In the genomic region with DNA sequence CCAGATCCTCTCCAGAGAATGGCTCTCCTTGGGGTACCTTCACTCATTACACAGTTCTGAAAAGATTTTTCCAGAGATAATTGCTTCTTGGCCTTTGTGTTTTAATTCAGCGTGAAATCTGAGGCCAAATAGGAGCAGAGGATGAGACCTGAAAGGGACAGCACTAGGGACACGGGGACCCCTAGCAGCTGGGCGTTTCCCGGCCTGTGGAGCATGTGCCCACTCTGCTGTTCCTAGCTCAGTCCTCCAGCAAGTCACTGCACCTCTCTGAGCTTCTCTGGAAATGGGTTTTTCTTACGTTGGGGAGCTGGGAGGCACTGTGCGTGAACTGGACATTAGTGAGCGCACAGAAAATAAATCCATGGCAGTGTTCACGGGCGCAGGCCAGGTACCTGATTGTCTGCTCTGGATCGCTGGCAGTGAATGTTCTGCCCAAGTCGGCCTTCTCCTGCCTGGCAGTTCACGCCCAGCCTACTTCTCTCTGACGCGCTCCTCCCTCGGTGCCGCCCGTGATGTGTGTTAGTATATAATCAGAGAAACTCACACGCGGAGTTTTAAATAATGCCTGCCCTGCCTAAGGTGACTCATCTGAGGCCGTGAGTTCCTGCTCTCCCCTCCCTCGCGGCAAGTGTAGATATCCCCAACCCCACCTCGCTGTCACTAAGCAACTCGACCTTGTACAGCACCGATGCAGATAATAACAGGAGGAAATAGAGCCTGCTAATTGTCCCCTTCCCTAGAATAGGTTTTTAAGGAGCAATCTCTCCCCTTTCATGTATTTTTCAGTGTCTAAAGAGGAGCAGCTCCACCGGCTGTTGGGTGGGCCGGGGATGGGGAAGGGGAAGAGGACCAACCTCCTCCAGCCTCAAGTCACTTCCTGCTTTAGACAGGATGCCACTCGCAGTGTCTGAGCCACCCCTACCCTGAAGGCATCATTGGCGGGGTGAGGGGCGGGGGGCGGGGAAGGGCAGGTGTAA, we compare ENCODE assay signal across 8 cellular contexts. TPM values are rescaled to one million over a fixed set of nuclear protein-coding genes. Genes with fewer than 3 reads are reported as not detected.
DNase-seq lines count a peak whose midpoint lies in the region; ATAC-seq and TF ChIP-seq lines count a peak whose summit lies in the region.

No MANE protein-coding gene starts in this region.

- peaks cover 17% of the 10 kb centered on the region for H3K79me2 ChIP-seq in GM23338 (replicated peaks; ENCODE audit: insufficient read depth)
- H3K79me2 ChIP-seq in SK-N-SH (ENCODE audit: insufficient read depth): peaks cover 28% of the 10 kb centered on the region

- H3K9me2 ChIP-seq in GM23338 (ENCODE audit: insufficient read depth) (no peaks in the 10 kb centered on the region), SK-N-SH (no peaks in the 10 kb centered on the region)

- H3K27me3 ChIP-seq in GM23338 (ENCODE audit: insufficient read depth): no peaks in the 10 kb centered on the region
- H3K27me3 ChIP-seq in Peyer's patch: no peaks in the 10 kb centered on the region
- H3K27me3 ChIP-seq in lower lobe of right lung (ENCODE audit: low read depth): no peaks in the 10 kb centered on the region
- no peaks in the 10 kb centered on the region for H3K27me3 ChIP-seq in SK-N-SH (ENCODE audit: insufficient read depth)

- peaks cover 59% of the 10 kb centered on the region for H3K4me1 Mint-ChIP-seq in GM23338
- peaks cover 27% of the 10 kb centered on the region for H3K4me1 Mint-ChIP-seq in activated naive CD4-positive, alpha-beta T cell treated with anti-CD3 and anti-CD28 coated beads for 36 hours (ENCODE audit: low read depth)
- peaks cover 48% of the 10 kb centered on the region for H3K4me1 Mint-ChIP-seq in stimulated activated naive CD8-positive, alpha-beta T cell treated with anti-CD3 and anti-CD28 coated beads, Interleukin-15, amount 100 ng/mL, for 72 hours

- H3K9ac ChIP-seq in SK-N-SH: no peak overlapping the region

- CTCF ChIA-PET in activated naive CD4-positive, alpha-beta T cell treated with anti-CD3 and anti-CD28 coated beads for 36 hours (lab: Charles Lee): no interaction called here
- CTCF ChIA-PET in SK-N-SH (lab: Yijun Ruan, JAX): no interaction called here

- intact Hi-C loops in activated naive CD4-positive, alpha-beta T cell treated with anti-CD3 and anti-CD28 coated beads for 36 hours (cut with micrococcal nuclease): no loop called here
- intact Hi-C loops in lower lobe of right lung (cut with DNase I): no loop called here

- DNase-seq in GM23338 (ENCODE audit: low spot score) (peak; percentile 28), Peyer's patch (peak; percentile 31 to 91 (median 90)), lower lobe of right lung (peak; percentile 62), SK-N-SH (no peak), middle frontal gyrus (ENCODE audit: extremely low spot score, low spot score) (no peak), HCEC 1CT (no peak)
- DNase-seq in activated naive CD4-positive, alpha-beta T cell treated with anti-CD3 and anti-CD28 coated beads for 36 hours: peak; percentile 61
- DNase-seq in stimulated activated naive CD8-positive, alpha-beta T cell treated with anti-CD3 and anti-CD28 coated beads, Interleukin-15, amount 100 ng/mL, for 72 hours: peak in 1 of 2 donors; percentile 24

- H3K4me2 ChIP-seq in GM23338 (peak overlapping the region; percentile 96), SK-N-SH (no peak overlapping the region)

- H3K9me3 ChIP-seq in Peyer's patch (no peaks in the 10 kb centered on the region), lower lobe of right lung (no peaks in the 10 kb centered on the region), SK-N-SH (no peaks in the 10 kb centered on the region)

- no peak for ATAC-seq in GM23338
- no peak for ATAC-seq in lower lobe of right lung
- ATAC-seq in stimulated activated naive CD8-positive, alpha-beta T cell treated with anti-CD3 and anti-CD28 coated beads, Interleukin-15, amount 100 ng/mL, for 72 hours: peak; percentile 29

- H4K20me1 ChIP-seq in GM23338 (replicated peaks; ENCODE audit: insufficient read depth) (no peaks in the 10 kb centered on the region; the same call in 1 of the 2 replicates), SK-N-SH (ENCODE audit: insufficient read depth) (peaks cover 8% of the 10 kb centered on the region)

- H3K27ac Mint-ChIP-seq in GM23338: no peak overlapping the region
- H3K27ac Mint-ChIP-seq in activated naive CD4-positive, alpha-beta T cell treated with anti-CD3 and anti-CD28 coated beads for 36 hours: no peak overlapping the region
- no peak overlapping the region for H3K27ac Mint-ChIP-seq in stimulated activated naive CD8-positive, alpha-beta T cell treated with anti-CD3 and anti-CD28 coated beads, Interleukin-15, amount 100 ng/mL, for 72 hours

- no peak for TF ChIP-seq EP300 in SK-N-SH (IDR thresholded peaks at IDR 0.05; ENCODE audit: borderline replicate concordance in 1 of 2, low read depth in 1 of 2, low read length in 1 of 2)

- H3K4me3 Mint-ChIP-seq in GM23338: no peak overlapping the region; the same call in 2 of the 3 replicates
- no peak overlapping the region for H3K4me3 Mint-ChIP-seq in activated naive CD4-positive, alpha-beta T cell treated with anti-CD3 and anti-CD28 coated beads for 36 hours
- peak overlapping the region in 1 of 2 donors; percentile 47 for H3K4me3 Mint-ChIP-seq in stimulated activated naive CD8-positive, alpha-beta T cell treated with anti-CD3 and anti-CD28 coated beads, Interleukin-15, amount 100 ng/mL, for 72 hours

- TF ChIP-seq RAD21 in SK-N-SH (IDR thresholded peaks at IDR 0.05; ENCODE audit: low read length): no peak

- H2AFZ ChIP-seq in GM23338 (no peak overlapping the region), SK-N-SH (ENCODE audit: low read depth) (no peak overlapping the region)

- H3K27ac ChIP-seq in GM23338 (ENCODE audit: low read depth): 0 out of 2 replicates have a peak overlapping the region, but pooled peaks have one; percentile 55
- H3K27ac ChIP-seq in Peyer's patch: peak overlapping the region; percentile 38 to 83 (median 70)
- H3K27ac ChIP-seq in lower lobe of right lung: no peak overlapping the region
- H3K27ac ChIP-seq in SK-N-SH (ENCODE audit: low read depth in 2 of 2, low read length in 1 of 2): no peak overlapping the region

- H3K4me3 ChIP-seq in GM23338 (peak overlapping the region; percentile 29; the same call in 1 of the 2 replicates), Peyer's patch (no peak overlapping the region), lower lobe of right lung (no peak overlapping the region), SK-N-SH (ENCODE audit: low read depth in 2 of 2, low read length in 1 of 2) (no peak overlapping the region)

- H3K9me3 Mint-ChIP-seq in GM23338: no peaks in the 10 kb centered on the region
- H3K9me3 Mint-ChIP-seq in activated naive CD4-positive, alpha-beta T cell treated with anti-CD3 and anti-CD28 coated beads for 36 hours: peaks cover 2% of the 10 kb centered on the region
- H3K9me3 Mint-ChIP-seq in stimulated activated naive CD8-positive, alpha-beta T cell treated with anti-CD3 and anti-CD28 coated beads, Interleukin-15, amount 100 ng/mL, for 72 hours: peaks cover 0 to 12% of the 10 kb centered on the region in 2 donors

- H3K36me3 Mint-ChIP-seq in GM23338 (ENCODE audit: low read depth): peaks cover 18% of the 10 kb centered on the region
- no peaks in the 10 kb centered on the region for H3K36me3 Mint-ChIP-seq in activated naive CD4-positive, alpha-beta T cell treated with anti-CD3 and anti-CD28 coated beads for 36 hours (ENCODE audit: low read depth)

- TF ChIP-seq CTCF in GM23338 (conservative IDR thresholded peaks at IDR 0.05; ENCODE audit: low read depth in 2 of 2) (no peak), Peyer's patch (IDR thresholded peaks at IDR 0.05) (no peak), lower lobe of right lung (IDR thresholded peaks at IDR 0.05) (no peak), SK-N-SH (IDR thresholded peaks at IDR 0.05) (no peak)

- WGBS in SK-N-SH (ENCODE audit: low lambda C conversion rate): 88% methylated on average over 31 of the region's 31 CpGs

- peaks cover 7% of the 10 kb centered on the region for H3K36me3 ChIP-seq in GM23338 (ENCODE audit: insufficient read depth)
- H3K36me3 ChIP-seq in Peyer's patch: peaks cover 0 to 3% (median 0%) of the 10 kb centered on the region in 3 donors
- H3K36me3 ChIP-seq in lower lobe of right lung: peaks cover 4% of the 10 kb centered on the region
- peaks cover 6 to 7% of the 10 kb centered on the region in 2 experiments for H3K36me3 ChIP-seq in SK-N-SH (replicated peaks in 1 of 2; ENCODE audit: control insufficient read depth in 1 of 2, insufficient read depth in 2 of 2, low read length in 1 of 2)

- peaks cover 55% of the 10 kb centered on the region for H3K4me1 ChIP-seq in GM23338 (ENCODE audit: insufficient read depth)
- H3K4me1 ChIP-seq in Peyer's patch: peaks cover 0 to 50% (median 0%) of the 10 kb centered on the region in 4 donors
- H3K4me1 ChIP-seq in lower lobe of right lung: peaks cover 6% of the 10 kb centered on the region
- H3K4me1 ChIP-seq in SK-N-SH (ENCODE audit: control insufficient read depth in 1 of 2, insufficient read depth in 2 of 2, low read depth in 1 of 2, low read length in 1 of 2): peaks cover 8 to 19% of the 10 kb centered on the region in 2 experiments; a peak in 3 of 4 replicates

- peak; percentile 89 to 95 for TF ChIP-seq POLR2A in Peyer's patch (IDR thresholded peaks at IDR 0.05)

- POLR2A ChIA-PET in SK-N-SH (lab: Yijun Ruan, JAX): interaction anchor here (1.5 kb wide), 1 partner anchor 70 kb away, joined by 3 read pairs; no protein-coding TSS in a partner anchor

- peaks cover 31% of the 10 kb centered on the region for H3K27me3 Mint-ChIP-seq in GM23338 (ENCODE audit: insufficient read depth, low read depth, poor library complexity)
- H3K27me3 Mint-ChIP-seq in activated naive CD4-positive, alpha-beta T cell treated with anti-CD3 and anti-CD28 coated beads for 36 hours (ENCODE audit: low read depth): peaks cover 32% of the 10 kb centered on the region
- H3K27me3 Mint-ChIP-seq in stimulated activated naive CD8-positive, alpha-beta T cell treated with anti-CD3 and anti-CD28 coated beads, Interleukin-15, amount 100 ng/mL, for 72 hours: peaks cover 30% of the 10 kb centered on the region

- H3F3A ChIP-seq in GM23338 (replicated peaks; ENCODE audit: low read depth) (peaks cover 32% of the 10 kb centered on the region), SK-N-SH (replicated peaks; ENCODE audit: insufficient read depth) (peaks cover 38% of the 10 kb centered on the region)

RNA-seq across cellular contexts. Expression of gene TUBB2A, which starts 2.7 kb away (rescaled TPM):
- 376 and 407 TPM in 2 replicates for total RNA-seq in GM23338 (2014; rRNA removed; shearing (Covaris generic))
- polyA plus RNA-seq in GM23338 (2016; fragmentation: Nextera tagmentation; extraction: Ambion mirVana) (286 and 305 TPM in 2 replicates), SK-N-SH (2012; rRNA removed) (169 and 199 TPM in 2 replicates)
- total RNA-seq in Peyer's patch (10 to 100 TPM; 13.2 to 61.6 (median 47.6) TPM), lower lobe of right lung (18.3 TPM)
- 1 to 10 TPM; 1.0 to 1.2 TPM for total RNA-seq in activated naive CD4-positive, alpha-beta T cell treated with anti-CD3 and anti-CD28 coated beads for 36 hours
- polyA plus RNA-seq in SK-N-SH (2012; cell fraction: cytosol; rRNA removed): 106 and 153 TPM in 2 replicates
- 205 and 241 TPM in 2 replicates for polyA plus RNA-seq in SK-N-SH (2012; cell fraction: nucleus; rRNA removed)

RNA-seq across cellular contexts. Expression of gene BPHL, which starts 41.6 kb away (rescaled TPM):
- total RNA-seq in GM23338 (2014; rRNA removed; shearing (Covaris generic)): 22.8 and 29.2 TPM in 2 replicates
- 38.4 and 45.5 TPM in 2 replicates for polyA plus RNA-seq in GM23338 (2016; fragmentation: Nextera tagmentation; extraction: Ambion mirVana)
- total RNA-seq in Peyer's patch: 10 to 100 TPM; 21.5 to 73.1 (median 68.2) TPM
- 1 to 10 TPM; 6.9 to 7.5 TPM for total RNA-seq in activated naive CD4-positive, alpha-beta T cell treated with anti-CD3 and anti-CD28 coated beads for 36 hours
- 12.7 TPM for total RNA-seq in lower lobe of right lung
- 21.7 and 25.6 TPM in 2 replicates for polyA plus RNA-seq in SK-N-SH (2012; rRNA removed)
- polyA plus RNA-seq in SK-N-SH (2012; cell fraction: cytosol; rRNA removed): 19.1 and 21.3 TPM in 2 replicates
- 36.9 and 52.4 TPM in 2 replicates for polyA plus RNA-seq in SK-N-SH (2012; cell fraction: nucleus; rRNA removed)

Comparison
In these comparisons a context has a peak if more than half of its experiments do, and no peak if none do; other contexts are left out.
1. DNase-seq: peak in GM23338 (single experiment), Peyer's patch (3 of 3), activated naive CD4-positive, alpha-beta T cell treated with anti-CD3 and anti-CD28 coated beads for 36 hours (single experiment) and lower lobe of right lung (single experiment); none in SK-N-SH (single experiment), middle frontal gyrus (single experiment) and HCEC 1CT (single experiment).
2. H3K27ac ChIP-seq: peak in GM23338 (single experiment) and Peyer's patch (4 of 4); none in lower lobe of right lung (single experiment) and SK-N-SH (0 of 2).